Comparison of ENCODE assay signal across 28 cellular contexts in the genomic region with DNA sequence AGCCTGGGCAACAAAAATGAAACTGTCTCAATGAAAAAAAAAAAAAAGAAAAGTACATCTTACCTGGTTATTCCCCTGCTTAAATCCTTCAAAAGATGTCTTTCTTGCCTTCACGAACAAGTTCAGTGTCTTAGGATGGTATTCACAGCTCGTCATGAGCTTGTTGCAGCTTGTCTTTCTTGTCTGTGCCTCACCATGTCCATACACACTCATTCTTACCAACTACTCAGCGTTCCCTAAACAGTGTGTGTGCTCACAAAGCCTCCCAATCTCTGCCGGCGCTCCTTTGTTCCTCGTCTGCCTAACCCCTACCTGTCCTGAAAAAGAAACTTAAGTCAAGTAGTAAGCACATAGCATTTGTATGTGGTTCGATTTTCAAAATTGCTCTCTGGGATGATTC. TPM values are rescaled to one million over a fixed set of nuclear protein-coding genes. Genes with fewer than 3 reads are reported as not detected.
DNase-seq lines count a peak whose midpoint lies in the region; ATAC-seq and TF ChIP-seq lines count a peak whose summit lies in the region.
"Had no signal": no experiment of that assay in that cellular context is flagged by ENCODE, and none has a peak within 500 bp of the region (broad histone marks: within the 10 kb centered on the region; RNA-seq: fewer than 3 reads in every experiment).

No MANE protein-coding gene starts in this region.

- H3K27me3 ChIP-seq in neural progenitor cell (no peaks in the 10 kb centered on the region), vagina (no peaks in the 10 kb centered on the region)
- H3K27me3 ChIP-seq: ovary, tibial artery had no signal

- H3K27me3 Mint-ChIP-seq in T-helper 2 cell treated with Interferon-gamma antibody and Interleukin-4, amounts not matched to agents 5 μg/mL and 100 μg/mL, for 36 hours (ENCODE audit: low read depth), result no peaks in the 10 kb centered on the region
- H3K27me3 Mint-ChIP-seq in endothelial cell (ENCODE audit: unreplicated experiment), result peaks cover 7% of the 10 kb centered on the region
- no peaks in the 10 kb centered on the region for H3K27me3 Mint-ChIP-seq in neural progenitor cell (ENCODE audit: insufficient read depth, low read depth)
- H3K27me3 Mint-ChIP-seq: activated CD4-positive, alpha-beta T cell treated with anti-CD3 and anti-CD28 coated beads for 36 hours; stimulated activated naive CD8-positive, alpha-beta T cell treated with anti-CD3 and anti-CD28 coated beads, Interleukin-15, amount 100 ng/mL, for 72 hours had no signal

- H3K4me1 Mint-ChIP-seq in T-helper 2 cell treated with Interferon-gamma antibody and Interleukin-4, amounts not matched to agents 5 μg/mL and 100 μg/mL, for 36 hours (ENCODE audit: low read depth), result peaks cover 10% of the 10 kb centered on the region
- peaks cover 31% of the 10 kb centered on the region for H3K4me1 Mint-ChIP-seq in endothelial cell (ENCODE audit: unreplicated experiment)
- peaks cover 17% of the 10 kb centered on the region for H3K4me1 Mint-ChIP-seq in neural progenitor cell

- H3K36me3 Mint-ChIP-seq in T-helper 2 cell treated with Interferon-gamma antibody and Interleukin-4, amounts not matched to agents 5 μg/mL and 100 μg/mL, for 36 hours (ENCODE audit: low read depth), result no peaks in the 10 kb centered on the region
- H3K36me3 Mint-ChIP-seq in endothelial cell (ENCODE audit: low read depth, unreplicated experiment) (no peaks in the 10 kb centered on the region), neural progenitor cell (no peaks in the 10 kb centered on the region)
- H3K36me3 Mint-ChIP-seq: natural killer cell had no signal

- DNase-seq in T-helper 2 cell treated with Interferon-gamma antibody and Interleukin-4, amounts not matched to agents 5 μg/mL and 100 μg/mL, for 36 hours (ENCODE audit: low spot score), result no peak
- no peak for DNase-seq in T-helper 2 cell
- DNase-seq in endothelial cell (ENCODE audit: low spot score), result peak; percentile 4
- no peak for DNase-seq in neural progenitor cell (ENCODE audit: low spot score)
- DNase-seq in vagina (ENCODE audit: extremely low spot score in 2 of 2), result no peak
- DNase-seq in kidney glomerular epithelial cell (lab: John Stamatoyannopoulos, UW), result no peak
- no peak for DNase-seq in amniotic stem cell (lab: John Stamatoyannopoulos, UW)
- DNase-seq: 8988T; activated CD4-positive, alpha-beta T cell treated with anti-CD3 and anti-CD28 coated beads for 36 hours; activated naive CD4-positive, alpha-beta T cell treated with anti-CD3 and anti-CD28 coated beads, Interleukin-2, amount 50 U/mL, for 16 hours; AML-193; caudate nucleus; CD8-positive, alpha-beta T cell; DMS 273 treated with DMSO at 0.1 percent for 48 hours; KG1; left ventricle myocardium superior; natural killer cell; NCI-H146; NCI-H2171; NCI-H524; NK-92 treated with Interleukin-12 subunit alpha and Interleukin-12 subunit beta, amount 100 ng/mL, for 24 hours; ovary; stimulated activated CD4-positive, alpha-beta T cell treated with anti-CD3 and anti-CD28 coated beads, Interleukin-15, amount 100 ng/mL, for 24 hours; stimulated activated naive CD8-positive, alpha-beta T cell treated with anti-CD3 and anti-CD28 coated beads, Interleukin-15, amount 100 ng/mL, for 72 hours; tibial artery had no signal

- H3K4me3 ChIP-seq in neural progenitor cell (no peak overlapping the region), vagina (no peak overlapping the region)
- H3K4me3 ChIP-seq: ovary, tibial artery had no signal

- peaks cover 37% of the 10 kb centered on the region for H4K20me1 ChIP-seq in neural progenitor cell (ENCODE audit: low read depth)

- TF ChIP-seq CTCF in endothelial cell (IDR thresholded peaks at IDR 0.05; ENCODE audit: unreplicated experiment) (no peak), neural progenitor cell (IDR thresholded peaks at IDR 0.05) (no peak), vagina (IDR thresholded peaks at IDR 0.05) (no peak)

- TF ChIP-seq POLR2A in vagina (IDR thresholded peaks at IDR 0.05), result no peak

- H3K36me3 ChIP-seq in neural progenitor cell (no peaks in the 10 kb centered on the region), vagina (peaks cover 0 to 3% of the 10 kb centered on the region in 2 donors)
- H3K36me3 ChIP-seq: ovary, tibial artery had no signal

- no peak overlapping the region for H3K4me3 Mint-ChIP-seq in T-helper 2 cell treated with Interferon-gamma antibody and Interleukin-4, amounts not matched to agents 5 μg/mL and 100 μg/mL, for 36 hours
- no peak overlapping the region for H3K4me3 Mint-ChIP-seq in endothelial cell (ENCODE audit: unreplicated experiment)
- no peak overlapping the region for H3K4me3 Mint-ChIP-seq in neural progenitor cell
- H3K4me3 Mint-ChIP-seq: activated CD4-positive, alpha-beta T cell treated with anti-CD3 and anti-CD28 coated beads for 36 hours; CD8-positive, alpha-beta T cell; dendritic cell treated with granulocyte-macrophage colony-stimulating factor and Interleukin-4, amounts not matched to agents 40 ng/mL and 50 ng/mL, for 4 days; natural killer cell; stimulated activated naive CD8-positive, alpha-beta T cell treated with anti-CD3 and anti-CD28 coated beads, Interleukin-15, amount 100 ng/mL, for 72 hours had no signal

- H3K9me3 ChIP-seq in neural progenitor cell (ENCODE audit: low read depth) (no peaks in the 10 kb centered on the region), vagina (no peaks in the 10 kb centered on the region)
- H3K9me3 ChIP-seq: ovary, tibial artery had no signal

- peak overlapping the region; percentile 2 for H3K27ac Mint-ChIP-seq in T-helper 2 cell treated with Interferon-gamma antibody and Interleukin-4, amounts not matched to agents 5 μg/mL and 100 μg/mL, for 36 hours
- H3K27ac Mint-ChIP-seq in endothelial cell (ENCODE audit: unreplicated experiment) (peak overlapping the region; percentile 79), neural progenitor cell (peak overlapping the region; percentile 6)
- H3K27ac Mint-ChIP-seq: activated CD4-positive, alpha-beta T cell treated with anti-CD3 and anti-CD28 coated beads for 36 hours; CD8-positive, alpha-beta T cell; dendritic cell treated with granulocyte-macrophage colony-stimulating factor and Interleukin-4, amounts not matched to agents 40 ng/mL and 50 ng/mL, for 4 days had no signal

- H3K4me1 ChIP-seq in neural progenitor cell (peaks cover 16% of the 10 kb centered on the region), vagina (peaks cover 83% of the 10 kb centered on the region)

- H2AFZ ChIP-seq in neural progenitor cell (replicated peaks), result no peak overlapping the region

- no peak overlapping the region for H3K4me2 ChIP-seq in neural progenitor cell

- peaks cover 3% of the 10 kb centered on the region for H3F3A ChIP-seq in neural progenitor cell (ENCODE audit: low read depth)

- H3K79me2 ChIP-seq in neural progenitor cell (ENCODE audit: low read depth), result peaks cover 97% of the 10 kb centered on the region

- no peak for ATAC-seq in GM19324 (IDR thresholded peaks at IDR 0.05; ENCODE audit: low FRiP score, unreplicated experiment)
- ATAC-seq: activated CD4-positive, alpha-beta T cell treated with anti-CD3 and anti-CD28 coated beads for 36 hours; CD8-positive, alpha-beta T cell; sciatic nerve; stimulated activated naive CD8-positive, alpha-beta T cell treated with anti-CD3 and anti-CD28 coated beads, Interleukin-15, amount 100 ng/mL, for 72 hours had no signal

- H3K9ac ChIP-seq in neural progenitor cell, result no peak overlapping the region

- intact Hi-C loops in vagina (cut with DNase I), result no loop called here

- no peaks in the 10 kb centered on the region for H3K9me3 Mint-ChIP-seq in T-helper 2 cell treated with Interferon-gamma antibody and Interleukin-4, amounts not matched to agents 5 μg/mL and 100 μg/mL, for 36 hours
- H3K9me3 Mint-ChIP-seq in endothelial cell (ENCODE audit: unreplicated experiment), result no peaks in the 10 kb centered on the region
- H3K9me3 Mint-ChIP-seq in neural progenitor cell, result no peaks in the 10 kb centered on the region
- H3K9me3 Mint-ChIP-seq: CD8-positive, alpha-beta T cell; dendritic cell treated with granulocyte-macrophage colony-stimulating factor and Interleukin-4, amounts not matched to agents 40 ng/mL and 50 ng/mL, for 4 days; natural killer cell; stimulated activated naive CD8-positive, alpha-beta T cell treated with anti-CD3 and anti-CD28 coated beads, Interleukin-15, amount 100 ng/mL, for 72 hours had no signal

- no peak overlapping the region for H3K27ac ChIP-seq in neural progenitor cell
- H3K27ac ChIP-seq in vagina, result peak overlapping the region; percentile 66
- H3K27ac ChIP-seq: ovary, tibial artery had no signal

RNA-seq across cellular contexts. Expression of gene UBE4B, which starts 31.1 kb away (rescaled TPM):
- total RNA-seq in endothelial cell (ENCODE audit: unreplicated experiment), result 54.8 TPM
- total RNA-seq in neural progenitor cell (ENCODE audit: low replicate concordance), result 66.2 and 66.7 TPM in 2 replicates
- total RNA-seq in vagina, result 51.1 TPM

Comparison
In these comparisons a context has a peak if more than half of its experiments do, and no peak if none do; other contexts are left out.
1. H3K27ac Mint-ChIP-seq: peak in every context shown above with its lines; median percentile 79 in endothelial cell; 6 in neural progenitor cell; 2 in T-helper 2 cell treated with Interferon-gamma antibody and Interleukin-4, amounts not matched to agents 5 μg/mL and 100 μg/mL, for 36 hours.